Comparison of ENCODE assay signal across 18 cellular contexts in the genomic region with DNA sequence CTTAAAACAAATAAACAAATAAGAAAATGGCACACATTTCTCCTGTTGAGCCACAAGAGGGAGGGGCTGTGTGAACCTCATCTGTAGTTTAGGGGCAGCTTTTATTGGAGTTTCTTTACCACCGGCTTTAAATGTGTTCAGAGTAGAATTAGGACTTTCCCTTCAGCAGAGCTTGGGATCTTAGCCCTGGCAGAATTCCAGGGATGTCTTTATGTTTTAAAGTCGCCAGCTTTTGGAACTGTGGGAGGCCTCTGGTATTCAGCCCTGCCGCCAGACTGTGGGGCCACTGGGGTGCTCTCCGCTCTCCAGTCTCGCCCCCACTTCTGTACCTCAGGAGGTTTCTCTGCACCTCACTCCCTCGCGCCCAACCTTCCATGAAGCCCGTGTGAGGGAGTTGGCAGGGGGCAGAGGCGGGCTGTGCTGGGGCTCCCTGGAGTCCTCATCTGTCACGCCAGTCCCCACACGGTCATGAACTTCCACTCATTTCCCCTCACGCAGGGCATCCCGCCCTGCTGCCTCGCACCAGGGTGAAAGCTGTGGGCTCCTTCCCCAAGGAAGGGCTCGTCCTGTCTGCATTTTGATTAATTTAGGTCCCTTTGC. TPM values are rescaled to one million over a fixed set of nuclear protein-coding genes. Genes with fewer than 3 reads are reported as not detected.
DNase-seq lines count a peak whose midpoint lies in the region; ATAC-seq and TF ChIP-seq lines count a peak whose summit lies in the region.
"Had no signal": no experiment of that assay in that cellular context is flagged by ENCODE, and none has a peak within 500 bp of the region (broad histone marks: within the 10 kb centered on the region; RNA-seq: fewer than 3 reads in every experiment).

No MANE protein-coding gene starts in this region.

- CTCF ChIA-PET in OCI-LY7 (lab: Charles Lee; ENCODE audit: unreplicated experiment) = no interaction called here

- intact Hi-C loops in OCI-LY7 (cut with micrococcal nuclease; ENCODE audit: unreplicated experiment) = no loop called here

- H3K4me2 ChIP-seq in BLaER1 treated with 17β-estradiol and CSF1 and Interleukin-3, amounts not matched to agents 10 nM and 100 nM = peak overlapping the region in 3 of 11 experiments; percentile 16 to 47 (median 28); a peak in 5 of 22 replicates
- H3K4me2 ChIP-seq in KMS-11 (no peak overlapping the region), OCI-LY7 (ENCODE audit: low read length) (no peak overlapping the region)
- H3K4me2 ChIP-seq: PC-9 had no signal

- 0 out of 2 replicates have a peak, but pooled peaks have one; percentile 17 for TF ChIP-seq CTCF in KMS-11 (conservative IDR thresholded peaks at IDR 0.05; ENCODE audit: low read depth, low read length)
- no peak for TF ChIP-seq CTCF in OCI-LY7 (conservative IDR thresholded peaks at IDR 0.05; ENCODE audit: low read length)

- ATAC-seq in GM19397 (IDR thresholded peaks at IDR 0.05; ENCODE audit: unreplicated experiment) (no peak), GM19351 (IDR thresholded peaks at IDR 0.05; ENCODE audit: unreplicated experiment) (no peak)
- ATAC-seq: CD8-positive, alpha-beta T cell; HCT116; SK-N-SH treated with all-trans-retinoic acid at 6 μM for 48 hours had no signal

- H3K9me2 ChIP-seq in OCI-LY7 (ENCODE audit: insufficient read depth, low read length) = no peaks in the 10 kb centered on the region

- DNase-seq in cerebellar cortex (ENCODE audit: low spot score) = peak; percentile 48
- peak; percentile 64 for DNase-seq in mesenteric fat pad (ENCODE audit: low spot score)
- no peak for DNase-seq in activated CD8-positive, alpha-beta memory T cell treated with anti-CD3 and anti-CD28 coated beads for 24 hours
- no peak for DNase-seq in OCI-LY7 (ENCODE audit: low spot score)
- DNase-seq: ACHN; CD8-positive, alpha-beta T cell; NCI-H146; NCI-H2107; NCI-H226; PC-9; SHP77 had no signal

- H4K20me1 ChIP-seq in BLaER1 treated with 17β-estradiol and CSF1 and Interleukin-3, amounts not matched to agents 10 nM and 100 nM = peaks cover 0 to 67% (median 40%) of the 10 kb centered on the region in 11 experiments; a peak in 18 of 22 replicates
- H4K20me1 ChIP-seq in KMS-11 (ENCODE audit: insufficient read depth) = no peaks in the 10 kb centered on the region
- no peaks in the 10 kb centered on the region for H4K20me1 ChIP-seq in OCI-LY7 (ENCODE audit: insufficient read depth, low read length)

- POLR2A ChIA-PET in OCI-LY7 (lab: Charles Lee) = no interaction called here

- H3K79me2 ChIP-seq in KMS-11 (ENCODE audit: insufficient read depth, low read depth) (peaks cover 8% of the 10 kb centered on the region; the same call in 1 of the 2 replicates), OCI-LY7 (ENCODE audit: insufficient read depth, low read depth, low read length) (peaks cover 13% of the 10 kb centered on the region; the same call in 1 of the 2 replicates)

- H3K27me3 ChIP-seq in BLaER1 treated with 17β-estradiol and CSF1 and Interleukin-3, amounts not matched to agents 10 nM and 100 nM = no peaks in the 10 kb centered on the region
- no peaks in the 10 kb centered on the region for H3K27me3 ChIP-seq in KMS-11 (ENCODE audit: insufficient read depth, low read depth)

- peak overlapping the region in 2 of 11 experiments; percentile 6 to 24; a peak in 1 of 22 replicates for H3K27ac ChIP-seq in BLaER1 treated with 17β-estradiol and CSF1 and Interleukin-3, amounts not matched to agents 10 nM and 100 nM
- no peak overlapping the region for H3K27ac ChIP-seq in KMS-11
- no peak overlapping the region for H3K27ac ChIP-seq in OCI-LY7 (ENCODE audit: low read depth, low read length, poor library complexity, severe bottlenecking)
- H3K27ac ChIP-seq: PC-9 had no signal

- H3K4me1 ChIP-seq in BLaER1 treated with 17β-estradiol and CSF1 and Interleukin-3, amounts not matched to agents 10 nM and 100 nM = peaks cover 0 to 45% (median 27%) of the 10 kb centered on the region in 10 experiments; a peak in 14 of 20 replicates
- H3K4me1 ChIP-seq in KMS-11 (ENCODE audit: low read depth, poor library complexity, severe bottlenecking) (no peaks in the 10 kb centered on the region), OCI-LY7 (ENCODE audit: insufficient read depth, low read length, poor library complexity, severe bottlenecking) (no peaks in the 10 kb centered on the region)

- peaks cover 97 to 100% (median 100%) of the 10 kb centered on the region in 11 experiments for H3K36me3 ChIP-seq in BLaER1 treated with 17β-estradiol and CSF1 and Interleukin-3, amounts not matched to agents 10 nM and 100 nM
- H3K36me3 ChIP-seq in KMS-11 (ENCODE audit: insufficient read depth) = peaks cover 20% of the 10 kb centered on the region; the same call in 1 of the 2 replicates
- H3K36me3 ChIP-seq in OCI-LY7 (ENCODE audit: insufficient read depth, low read length) = peaks cover 96% of the 10 kb centered on the region

- BruUV-seq in OCI-LY7 (replicated peaks; lab: Mats Ljungman, UMichigan) = no TSS peak

- H3K9me3 ChIP-seq in BLaER1 treated with 17β-estradiol and CSF1 and Interleukin-3, amounts not matched to agents 10 nM and 100 nM (replicated peaks in 1 of 11) = no peaks in the 10 kb centered on the region
- no peaks in the 10 kb centered on the region for H3K9me3 ChIP-seq in OCI-LY7 (ENCODE audit: low read length)

- H3K9ac ChIP-seq in BLaER1 treated with 17β-estradiol and CSF1 and Interleukin-3, amounts not matched to agents 10 nM and 100 nM = peak overlapping the region in 6 of 11 experiments; percentile 6 to 56 (median 18); a peak in 4 of 22 replicates
- no peak overlapping the region for H3K9ac ChIP-seq in KMS-11

- H3K4me3 ChIP-seq in BLaER1 treated with 17β-estradiol and CSF1 and Interleukin-3, amounts not matched to agents 10 nM and 100 nM = no peak overlapping the region
- H3K4me3 ChIP-seq in KMS-11 (IDR thresholded peaks at IDR 0.05; ENCODE audit: insufficient read depth, low read depth, low read length) (no peak overlapping the region), OCI-LY7 (ENCODE audit: low read depth, low read length, poor library complexity, severe bottlenecking) (no peak overlapping the region)
- H3K4me3 ChIP-seq: PC-9 had no signal

- H2AFZ ChIP-seq in KMS-11 (ENCODE audit: low read depth) (no peak overlapping the region), OCI-LY7 (ENCODE audit: low read length) (no peak overlapping the region)
- H2AFZ ChIP-seq: PC-9 had no signal

RNA-seq across cellular contexts. Expression of gene CCDC8, which starts 31.5 kb away (rescaled TPM):
- total RNA-seq in mesenteric fat pad = 2.9 TPM
- total RNA-seq in OCI-LY7 (2014; rRNA removed; shearing (Covaris generic)) = 0.09 TPM in 1 of 2 replicates, not detected in the other
- total RNA-seq in OCI-LY7 (2022) = 0.10 TPM in 1 of 2 replicates, not detected in the other
- total RNA-seq: CD8-positive, alpha-beta T cell; HT1080 had no signal

RNA-seq across cellular contexts. Expression of gene PPP5C, which starts 35.0 kb away (rescaled TPM):
- total RNA-seq in mesenteric fat pad = 44.3 TPM
- total RNA-seq in OCI-LY7 (2014; rRNA removed; shearing (Covaris generic)) = 110 and 118 TPM in 2 replicates
- 103 and 105 TPM in 2 replicates for total RNA-seq in OCI-LY7 (2022)

RNA-seq across cellular contexts. Expression of gene PNMA8C, which starts 46.9 kb away (rescaled TPM):
- total RNA-seq in mesenteric fat pad = not detected
- total RNA-seq in OCI-LY7 (2014; rRNA removed; shearing (Covaris generic)) = 1.0 and 1.5 TPM in 2 replicates
- 4.3 and 4.9 TPM in 2 replicates for total RNA-seq in OCI-LY7 (2022)
- total RNA-seq: HT1080, PC-9 had no signal

Comparison
In these comparisons a context has a peak if more than half of its experiments do, and no peak if none do; other contexts are left out.
1. DNase-seq: peak in cerebellar cortex (single experiment) and mesenteric fat pad (single experiment); none in activated CD8-positive, alpha-beta memory T cell treated with anti-CD3 and anti-CD28 coated beads for 24 hours (single experiment) and OCI-LY7 (single experiment).